In genomic region chr10:67863094-67863493, GRCh38 we compare ENCODE assay signal across 16 cellular contexts.
DNase-seq lines count a peak whose midpoint lies in the region; ATAC-seq and TF ChIP-seq lines count a peak whose summit lies in the region.
"Had no signal": no experiment of that assay in that cellular context is flagged by ENCODE, and none has a peak within 500 bp of the region (broad histone marks: within the 10 kb centered on the region; RNA-seq: fewer than 3 reads in every experiment).

No MANE protein-coding gene starts in this region.

- H4K20me1 ChIP-seq in OCI-LY1 (ENCODE audit: insufficient read depth, low read length), result no peaks in the 10 kb centered on the region

- H2AFZ ChIP-seq in OCI-LY1 (ENCODE audit: low read length), result peak overlapping the region; percentile 16; the same call in 1 of the 2 replicates

- no peaks in the 10 kb centered on the region for H3K27me3 Mint-ChIP-seq in dendritic cell treated with granulocyte-macrophage colony-stimulating factor and Interleukin-4, amounts not matched to agents 40 ng/mL and 50 ng/mL, for 4 days
- H3K27me3 Mint-ChIP-seq in activated naive CD8-positive, alpha-beta T cell treated with anti-CD3 and anti-CD28 coated beads, Interleukin-2, amount 50 U/mL, for 24 hours, result no peaks in the 10 kb centered on the region

- H3K9me2 ChIP-seq in OCI-LY1 (ENCODE audit: low read depth, low read length), result no peaks in the 10 kb centered on the region

- no peaks in the 10 kb centered on the region for H3K9me3 Mint-ChIP-seq in dendritic cell treated with granulocyte-macrophage colony-stimulating factor and Interleukin-4, amounts not matched to agents 40 ng/mL and 50 ng/mL, for 4 days
- H3K9me3 Mint-ChIP-seq in activated naive CD8-positive, alpha-beta T cell treated with anti-CD3 and anti-CD28 coated beads, Interleukin-2, amount 50 U/mL, for 24 hours, result no peaks in the 10 kb centered on the region
- H3K9me3 Mint-ChIP-seq: CD14-positive monocyte; CD8-positive, alpha-beta T cell had no signal

- H3F3A ChIP-seq in OCI-LY1 (ENCODE audit: insufficient read depth, low read length), result no peaks in the 10 kb centered on the region

- H3K4me3 Mint-ChIP-seq in dendritic cell treated with granulocyte-macrophage colony-stimulating factor and Interleukin-4, amounts not matched to agents 40 ng/mL and 50 ng/mL, for 4 days, result no peak overlapping the region
- no peak overlapping the region for H3K4me3 Mint-ChIP-seq in activated naive CD8-positive, alpha-beta T cell treated with anti-CD3 and anti-CD28 coated beads, Interleukin-2, amount 50 U/mL, for 24 hours
- H3K4me3 Mint-ChIP-seq: CD14-positive monocyte; CD8-positive, alpha-beta T cell had no signal

- H3K9ac ChIP-seq in HUES48 (ENCODE audit: low read depth, low read length) (peak overlapping the region; percentile 14; the same call in 1 of the 2 replicates), OCI-LY1 (ENCODE audit: low read length) (no peak overlapping the region)

- peak overlapping the region; percentile 80 for H3K27ac Mint-ChIP-seq in dendritic cell treated with granulocyte-macrophage colony-stimulating factor and Interleukin-4, amounts not matched to agents 40 ng/mL and 50 ng/mL, for 4 days
- no peak overlapping the region for H3K27ac Mint-ChIP-seq in activated naive CD8-positive, alpha-beta T cell treated with anti-CD3 and anti-CD28 coated beads, Interleukin-2, amount 50 U/mL, for 24 hours
- H3K27ac Mint-ChIP-seq: CD8-positive, alpha-beta T cell had no signal

- H3K27me3 ChIP-seq in HUES48 (ENCODE audit: control insufficient read depth, insufficient read depth, low read length), result no peaks in the 10 kb centered on the region
- H3K27me3 ChIP-seq in OCI-LY1 (ENCODE audit: insufficient read depth, low read length), result no peaks in the 10 kb centered on the region

- no peaks in the 10 kb centered on the region for H3K36me3 Mint-ChIP-seq in dendritic cell treated with granulocyte-macrophage colony-stimulating factor and Interleukin-4, amounts not matched to agents 40 ng/mL and 50 ng/mL, for 4 days (ENCODE audit: low read depth)
- no peaks in the 10 kb centered on the region for H3K36me3 Mint-ChIP-seq in activated naive CD8-positive, alpha-beta T cell treated with anti-CD3 and anti-CD28 coated beads, Interleukin-2, amount 50 U/mL, for 24 hours (ENCODE audit: low read depth)
- H3K36me3 Mint-ChIP-seq: CD14-positive monocyte; CD8-positive, alpha-beta T cell had no signal

- H3K36me3 ChIP-seq in HUES48 (ENCODE audit: control insufficient read depth, insufficient read depth, low read length) (no peaks in the 10 kb centered on the region), OCI-LY1 (ENCODE audit: insufficient read depth, low read length) (no peaks in the 10 kb centered on the region)

- intact Hi-C loops in dendritic cell treated with granulocyte-macrophage colony-stimulating factor and Interleukin-4, amounts not matched to agents 40 ng/mL and 50 ng/mL, for 4 days (cut with micrococcal nuclease), result no loop called here

- no peak for ATAC-seq in HG03457 (IDR thresholded peaks at IDR 0.05; ENCODE audit: unreplicated experiment)
- no peak for ATAC-seq in activated naive CD8-positive, alpha-beta T cell treated with anti-CD3 and anti-CD28 coated beads, Interleukin-2, amount 50 U/mL, for 24 hours
- ATAC-seq: A549; CD8-positive, alpha-beta T cell had no signal

- H3K4me2 ChIP-seq in OCI-LY1 (ENCODE audit: low read length), result no peak overlapping the region
- H3K4me2 ChIP-seq: A549 had no signal

- H3K9me3 ChIP-seq in HUES48 (ENCODE audit: control insufficient read depth, insufficient read depth, low read length) (no peaks in the 10 kb centered on the region), OCI-LY1 (ENCODE audit: low read length) (no peaks in the 10 kb centered on the region)
- H3K9me3 ChIP-seq: A549 had no signal

- H3K4me1 Mint-ChIP-seq in dendritic cell treated with granulocyte-macrophage colony-stimulating factor and Interleukin-4, amounts not matched to agents 40 ng/mL and 50 ng/mL, for 4 days (ENCODE audit: low read depth), result peaks cover 43% of the 10 kb centered on the region
- peaks cover 2% of the 10 kb centered on the region for H3K4me1 Mint-ChIP-seq in activated naive CD8-positive, alpha-beta T cell treated with anti-CD3 and anti-CD28 coated beads, Interleukin-2, amount 50 U/mL, for 24 hours

- H3K4me3 ChIP-seq in HUES48 (ENCODE audit: low read depth, low read length), result no peak overlapping the region
- H3K4me3 ChIP-seq in OCI-LY1 (ENCODE audit: low read depth, low read length, poor library complexity, severe bottlenecking), result no peak overlapping the region
- H3K4me3 ChIP-seq: A549 had no signal

- H3K4me1 ChIP-seq in HUES48 (ENCODE audit: control insufficient read depth, insufficient read depth, low read length) (peaks cover 25% of the 10 kb centered on the region), OCI-LY1 (ENCODE audit: insufficient read depth, low read length, severe bottlenecking) (peaks cover 27% of the 10 kb centered on the region)

- DNase-seq in activated naive CD8-positive, alpha-beta T cell treated with anti-CD3 and anti-CD28 coated beads, Interleukin-2, amount 50 U/mL, for 24 hours, result no peak
- no peak for DNase-seq in NCI-H187 treated with DMSO at 0.1 percent for 48 hours (lab: John Stamatoyannopoulos, UW)
- no peak for DNase-seq in NCI-H1105 treated with DMSO at 0.1 percent for 48 hours (lab: John Stamatoyannopoulos, UW)
- DNase-seq: CD8-positive, alpha-beta T cell; COR-L47; DMS153; DMS79 treated with DMSO at 0.1 percent for 48 hours; EL; GDM1; KBM-7 had no signal

- no peaks in the 10 kb centered on the region for H3K79me2 ChIP-seq in OCI-LY1 (ENCODE audit: insufficient read depth, low read length)

- peak overlapping the region; percentile 97 for H3K27ac ChIP-seq in HUES48 (ENCODE audit: low read depth, low read length)
- no peak overlapping the region for H3K27ac ChIP-seq in OCI-LY1 (ENCODE audit: low read depth, low read length, poor library complexity, severe bottlenecking)
- H3K27ac ChIP-seq: A549 had no signal

- no peak for TF ChIP-seq CTCF in OCI-LY1 (IDR thresholded peaks at IDR 0.05; ENCODE audit: low read length)
